ENCODE assay signal across 8 cellular contexts in the genomic region with DNA sequence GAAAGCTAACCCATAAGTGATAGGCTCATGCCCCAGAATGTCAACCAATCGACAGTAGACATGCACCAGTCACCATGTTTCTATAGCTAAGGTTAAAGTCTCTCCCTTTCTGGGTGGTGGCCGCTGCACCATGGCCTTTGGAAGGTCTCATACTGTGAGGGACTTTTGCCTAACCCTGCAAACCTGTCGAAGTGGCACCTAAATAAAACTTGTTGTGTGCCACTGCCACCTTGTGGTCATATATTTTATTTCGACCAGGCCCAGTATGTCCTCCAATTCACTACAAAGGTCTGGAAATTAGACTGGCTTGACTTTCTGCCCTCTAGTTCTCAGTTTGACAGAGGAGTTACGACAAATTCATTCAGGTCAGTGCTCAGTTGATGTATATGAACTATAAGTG.
DNase-seq lines count a peak whose midpoint lies in the region; ATAC-seq and TF ChIP-seq lines count a peak whose summit lies in the region.

No MANE protein-coding gene starts in this region.

- H2BK15ac ChIP-seq in mesenchymal stem cell (ENCODE audit: low read depth, poor library complexity, severe bottlenecking): no peak overlapping the region

- intact Hi-C loops in HCT116 (cut with micrococcal nuclease): loop anchor here (1.0 kb wide), 1 partner anchor 42 kb away; no protein-coding TSS in a partner anchor
- intact Hi-C loops in colonic mucosa (cut with DNase I): no loop called here
- intact Hi-C loops in vagina (cut with DNase I): no loop called here

- no peak overlapping the region for H2BK120ac ChIP-seq in mesenchymal stem cell (ENCODE audit: low read depth, low read length)

- H3K27ac Mint-ChIP-seq in T-helper 2 cell treated with Interferon-gamma antibody and Interleukin-4, amounts not matched to agents 5 μg/mL and 100 μg/mL, for 36 hours: no peak overlapping the region

- H3K9me3 ChIP-seq in HCT116 (ENCODE audit: control insufficient read depth in 1 of 2, insufficient read depth in 1 of 2, low read depth in 1 of 2, low read length in 2 of 2): no peaks in the 10 kb centered on the region
- no peaks in the 10 kb centered on the region for H3K9me3 ChIP-seq in Loucy (ENCODE audit: insufficient read depth, low read depth, low read length)
- H3K9me3 ChIP-seq in colonic mucosa: no peaks in the 10 kb centered on the region
- H3K9me3 ChIP-seq in mesenchymal stem cell (ENCODE audit: control insufficient read depth, low read length): no peaks in the 10 kb centered on the region
- no peaks in the 10 kb centered on the region for H3K9me3 ChIP-seq in vagina

- no peaks in the 10 kb centered on the region for H3K27me3 Mint-ChIP-seq in T-helper 2 cell treated with Interferon-gamma antibody and Interleukin-4, amounts not matched to agents 5 μg/mL and 100 μg/mL, for 36 hours (ENCODE audit: low read depth)

- no peaks in the 10 kb centered on the region for H3F3A ChIP-seq in Loucy (ENCODE audit: low read depth)

- no peak overlapping the region for H2BK5ac ChIP-seq in mesenchymal stem cell (ENCODE audit: low read depth, low read length, poor library complexity, severe bottlenecking)

- H3K36me3 ChIP-seq in HCT116 (ENCODE audit: control insufficient read depth in 1 of 2, insufficient read depth in 2 of 2, low read length in 2 of 2) (no peaks in the 10 kb centered on the region), Loucy (ENCODE audit: insufficient read depth, low read length) (no peaks in the 10 kb centered on the region), colonic mucosa (no peaks in the 10 kb centered on the region), mesenchymal stem cell (ENCODE audit: control insufficient read depth in 1 of 2, insufficient read depth in 2 of 2, low read depth in 1 of 2, low read length in 2 of 2) (no peaks in the 10 kb centered on the region), vagina (no peaks in the 10 kb centered on the region)

- no peak overlapping the region for H4K91ac ChIP-seq in mesenchymal stem cell (ENCODE audit: low read length)

- TF ChIP-seq POLR2A in HCT116 (IDR thresholded peaks at IDR 0.05; ENCODE audit: borderline replicate concordance, extremely low read depth, insufficient read depth, insufficient read length): no peak
- TF ChIP-seq POLR2A in vagina (IDR thresholded peaks at IDR 0.05): no peak

- H2AFZ ChIP-seq in HCT116 (ENCODE audit: low read depth, low read length, poor library complexity, severe bottlenecking): no peak overlapping the region
- H2AFZ ChIP-seq in Loucy (ENCODE audit: low read length): peak overlapping the region; percentile 70; the same call in 1 of the 2 replicates
- no peak overlapping the region for H2AFZ ChIP-seq in mesenchymal stem cell (ENCODE audit: low read depth, low read length)

- H3K4me3 ChIP-seq in HCT116 (replicated peaks in 1 of 2; ENCODE audit: low read depth in 1 of 2, low read length in 2 of 2) (no peak overlapping the region), Loucy (ENCODE audit: low read length, poor library complexity, severe bottlenecking) (no peak overlapping the region), colonic mucosa (no peak overlapping the region), mesenchymal stem cell (ENCODE audit: insufficient read depth in 1 of 2, low read depth in 1 of 2, low read length in 2 of 2) (no peak overlapping the region), vagina (no peak overlapping the region)

- H3K4ac ChIP-seq in mesenchymal stem cell (ENCODE audit: low read depth in 1 of 2, low read length in 2 of 2): no peak overlapping the region

- RAD21 ChIA-PET in HCT116 (lab: Charles Lee; ENCODE audit: low non-redundant PET in 1 of 2, low total read pairs in 2 of 2, uncharacterized antibody in 2 of 2, unreplicated experiment in 2 of 2): no interaction called here

- no peak overlapping the region for H2AK5ac ChIP-seq in mesenchymal stem cell (ENCODE audit: low read length, severe bottlenecking)

- peaks cover 5% of the 10 kb centered on the region for H3K4me1 Mint-ChIP-seq in T-helper 2 cell treated with Interferon-gamma antibody and Interleukin-4, amounts not matched to agents 5 μg/mL and 100 μg/mL, for 36 hours (ENCODE audit: low read depth)

- ATAC-seq in HCT116: peak; percentile 82

- TF ChIP-seq RAD21 in HCT116 (IDR thresholded peaks at IDR 0.05; ENCODE audit: low read depth): peak; percentile 63

- no peaks in the 10 kb centered on the region for H3K9me3 Mint-ChIP-seq in T-helper 2 cell treated with Interferon-gamma antibody and Interleukin-4, amounts not matched to agents 5 μg/mL and 100 μg/mL, for 36 hours

- no peaks in the 10 kb centered on the region for H3K9me2 ChIP-seq in HCT116 (ENCODE audit: insufficient read depth)
- H3K9me2 ChIP-seq in Loucy (replicated peaks; ENCODE audit: low read depth, low read length): no peaks in the 10 kb centered on the region

- WGBS in mesenchymal stem cell: 37% methylated on average over 5 of the region's 5 CpGs

- DNase-seq in GM03348 (ENCODE audit: low spot score) (peak; percentile 6), HCT116 (ENCODE audit: low read depth, low spot score) (peak; percentile 33), colonic mucosa (peak; percentile 45), mesenchymal stem cell (peak; percentile 48), vagina (ENCODE audit: extremely low spot score in 2 of 2) (no peak)
- peak; percentile 3 for DNase-seq in T-helper 2 cell treated with Interferon-gamma antibody and Interleukin-4, amounts not matched to agents 5 μg/mL and 100 μg/mL, for 36 hours (ENCODE audit: low spot score)

- H3K18ac ChIP-seq in mesenchymal stem cell (ENCODE audit: low read depth in 1 of 2, low read length in 2 of 2): no peak overlapping the region

- H4K20me1 ChIP-seq in HCT116 (ENCODE audit: insufficient read depth): no peaks in the 10 kb centered on the region
- H4K20me1 ChIP-seq in Loucy (ENCODE audit: insufficient read depth, low read length, poor library complexity, severe bottlenecking): no peaks in the 10 kb centered on the region

- H3K27me3 ChIP-seq in HCT116 (ENCODE audit: insufficient read depth, low read length): no peaks in the 10 kb centered on the region
- H3K27me3 ChIP-seq in Loucy (ENCODE audit: insufficient read depth, low read length, poor library complexity, severe bottlenecking): no peaks in the 10 kb centered on the region
- no peaks in the 10 kb centered on the region for H3K27me3 ChIP-seq in colonic mucosa
- H3K27me3 ChIP-seq in mesenchymal stem cell (ENCODE audit: control insufficient read depth in 1 of 2, insufficient read depth in 1 of 2, low read length in 2 of 2): no peaks in the 10 kb centered on the region
- no peaks in the 10 kb centered on the region for H3K27me3 ChIP-seq in vagina

- no peak overlapping the region for H3K4me3 Mint-ChIP-seq in T-helper 2 cell treated with Interferon-gamma antibody and Interleukin-4, amounts not matched to agents 5 μg/mL and 100 μg/mL, for 36 hours

- no TSS peak for BruUV-seq in HCT116 (replicated peaks; lab: Mats Ljungman, UMichigan)

- CTCF ChIA-PET in HCT116 (lab: Charles Lee): no interaction called here

- no peak overlapping the region for H3K14ac ChIP-seq in mesenchymal stem cell (ENCODE audit: low read length in 2 of 2)

- TF ChIP-seq CTCF in 22Rv1 (IDR thresholded peaks at IDR 0.05) (peak; percentile 63), HCT116 (IDR thresholded peaks at IDR 0.05 in 2 of 3, conservative IDR thresholded peaks at IDR 0.05 in 1 of 3; ENCODE audit: borderline replicate concordance in 1 of 3, insufficient read depth in 1 of 3, low read depth in 2 of 3, low read length in 2 of 3) (peak; percentile 31 to 61 (median 36); a peak in 5 of 6 replicates), Loucy (conservative IDR thresholded peaks at IDR 0.05; ENCODE audit: low read length) (peak; percentile 63), colonic mucosa (IDR thresholded peaks at IDR 0.05) (peak; percentile 47), vagina (IDR thresholded peaks at IDR 0.05) (peak; percentile 17 to 50 (median 30))

- H3K79me1 ChIP-seq in mesenchymal stem cell (replicated peaks; ENCODE audit: low read length, poor library complexity, severe bottlenecking): no peaks in the 10 kb centered on the region

- no peaks in the 10 kb centered on the region for H3K79me2 ChIP-seq in HCT116 (ENCODE audit: insufficient read depth, low read length)
- H3K79me2 ChIP-seq in Loucy (ENCODE audit: insufficient read depth, low read length): no peaks in the 10 kb centered on the region

- H3K9ac ChIP-seq in HCT116 (ENCODE audit: low read length) (no peak overlapping the region), Loucy (ENCODE audit: low read depth, low read length, poor library complexity, severe bottlenecking) (peak overlapping the region; percentile 47), colonic mucosa (ENCODE audit: low read depth in 2 of 2, low read length in 2 of 2) (no peak overlapping the region), mesenchymal stem cell (ENCODE audit: low read length) (no peak overlapping the region)

- H3K4me2 ChIP-seq in HCT116 (ENCODE audit: low read length): no peak overlapping the region
- H3K4me2 ChIP-seq in Loucy (ENCODE audit: low read depth, low read length, poor library complexity, severe bottlenecking): peak overlapping the region; percentile 9
- H3K4me2 ChIP-seq in mesenchymal stem cell (ENCODE audit: low read length, poor library complexity, severe bottlenecking): no peak overlapping the region

- H3K36me3 Mint-ChIP-seq in T-helper 2 cell treated with Interferon-gamma antibody and Interleukin-4, amounts not matched to agents 5 μg/mL and 100 μg/mL, for 36 hours (ENCODE audit: low read depth): no peaks in the 10 kb centered on the region

- H4K8ac ChIP-seq in mesenchymal stem cell (ENCODE audit: low read length): no peak overlapping the region

- H3K23ac ChIP-seq in mesenchymal stem cell (ENCODE audit: low read length in 2 of 2): no peak overlapping the region

- POLR2A ChIA-PET in HCT116 (lab: Charles Lee): no interaction called here

- no peak overlapping the region for H2BK12ac ChIP-seq in mesenchymal stem cell (ENCODE audit: low read length in 2 of 2)

- H3K4me1 ChIP-seq in HCT116 (ENCODE audit: control insufficient read depth in 1 of 2, insufficient read depth in 2 of 2, low read length in 2 of 2) (no peaks in the 10 kb centered on the region), Loucy (ENCODE audit: insufficient read depth, low read length, poor library complexity, severe bottlenecking) (peaks cover 8% of the 10 kb centered on the region), colonic mucosa (no peaks in the 10 kb centered on the region), mesenchymal stem cell (ENCODE audit: control insufficient read depth, insufficient read depth, low read depth, low read length) (no peaks in the 10 kb centered on the region), vagina (no peaks in the 10 kb centered on the region)

- H3K27ac ChIP-seq in 22Rv1 (no peak overlapping the region), HCT116 (ENCODE audit: low read depth, low read length) (no peak overlapping the region), colonic mucosa (no peak overlapping the region), mesenchymal stem cell (ENCODE audit: low read length, poor library complexity, severe bottlenecking) (no peak overlapping the region), vagina (no peak overlapping the region)

TF ChIP-seq in HCT116, 20 proteins besides CTCF, POLR2A, EP300 and RAD21 (continues in another document):
- TF ChIP-seq CBX3 (IDR thresholded peaks at IDR 0.05; ENCODE audit: low read depth) (no peak), JUND (IDR thresholded peaks at IDR 0.05) (no peak), CEBPB (IDR thresholded peaks at IDR 0.05; ENCODE audit: low read depth) (no peak)

Comparison
In these comparisons a context has a peak if more than half of its experiments do, and no peak if none do; other contexts are left out.
1. DNase-seq: peak in GM03348 (single experiment), HCT116 (single experiment), T-helper 2 cell treated with Interferon-gamma antibody and Interleukin-4, amounts not matched to agents 5 μg/mL and 100 μg/mL, for 36 hours (single experiment), colonic mucosa (single experiment) and mesenchymal stem cell (single experiment); none in vagina (0 of 2).
2. Peak in every context shown above with its lines, with median percentiles within 50 percentile points of each other: CTCF ChIP-seq.